8 cellular contexts compared by ENCODE assay signal in genomic region chr11:61071208-61071681, GRCh38.
DNase-seq lines count a peak whose midpoint lies in the region; ATAC-seq and TF ChIP-seq lines count a peak whose summit lies in the region.

No MANE protein-coding gene starts in this region.

- intact Hi-C loops in posterior cingulate gyrus (cut with DNase I): no loop called here

- no peaks in the 10 kb centered on the region for H3K9me3 Mint-ChIP-seq in memory B cell

- H3K36me3 Mint-ChIP-seq in memory B cell: no peaks in the 10 kb centered on the region

- no peaks in the 10 kb centered on the region for H3K36me3 ChIP-seq in WERI-Rb-1

- H3K4me1 Mint-ChIP-seq in memory B cell: peaks cover 25% of the 10 kb centered on the region

- DNase-seq in WERI-Rb-1 (no peak), memory B cell (ENCODE audit: low spot score in 2 of 2) (no peak), inferior parietal cortex (ENCODE audit: extremely low spot score) (no peak), hippocampal formation (lab: John Stamatoyannopoulos, UW) (no peak), posterior cingulate gyrus (no peak), epidermal melanocyte (ENCODE audit: insufficient read length, low spot score) (no peak)

- H3K4me3 ChIP-seq in WERI-Rb-1 (ENCODE audit: low read depth, low read length): no peak overlapping the region

- no peaks in the 10 kb centered on the region for H3K27me3 Mint-ChIP-seq in memory B cell

- TF ChIP-seq CTCF in WERI-Rb-1 (IDR thresholded peaks at IDR 0.05; ENCODE audit: low read depth, low read length): no peak

- ATAC-seq in GM18519 (IDR thresholded peaks at IDR 0.05; ENCODE audit: low FRiP score, unreplicated experiment): peak; percentile 66
- ATAC-seq in HG02870 (IDR thresholded peaks at IDR 0.05; ENCODE audit: unreplicated experiment): peak; percentile 54
- ATAC-seq in memory B cell (ENCODE audit: low read depth): peak; percentile 63

- H3K27me3 ChIP-seq in WERI-Rb-1 (ENCODE audit: insufficient read depth, low read depth, severe bottlenecking): no peaks in the 10 kb centered on the region

- H3K4me3 Mint-ChIP-seq in memory B cell: peak overlapping the region; percentile 29

- peak overlapping the region; percentile 81 for H3K27ac ChIP-seq in WERI-Rb-1

- H3K9me3 ChIP-seq in WERI-Rb-1 (ENCODE audit: severe bottlenecking): peaks cover 6% of the 10 kb centered on the region

- peak overlapping the region; percentile 95 for H3K27ac Mint-ChIP-seq in memory B cell
